ENCODE assay signal across 8 cellular contexts in genomic region chr18:11148655-11149440, GRCh38. TPM values are rescaled to one million over a fixed set of nuclear protein-coding genes. Genes with fewer than 3 reads are reported as not detected.
DNase-seq lines count a peak whose midpoint lies in the region; ATAC-seq and TF ChIP-seq lines count a peak whose summit lies in the region.
"Had no signal": no experiment of that assay in that cellular context is flagged by ENCODE, and none has a peak within 500 bp of the region (broad histone marks: within the 10 kb centered on the region; RNA-seq: fewer than 3 reads in every experiment).

No MANE protein-coding gene starts in this region.

- ATAC-seq in GM21360 (IDR thresholded peaks at IDR 0.05; ENCODE audit: unreplicated experiment) (peak; percentile 3), HG03457 (IDR thresholded peaks at IDR 0.05; ENCODE audit: unreplicated experiment) (no peak), left colon (no peak), HG03175 (IDR thresholded peaks at IDR 0.05; ENCODE audit: unreplicated experiment) (no peak)

- H3K27me3 ChIP-seq in liver (ENCODE audit: control insufficient read depth in 4 of 4, insufficient read depth in 4 of 4, low read length in 3 of 4), result no peaks in the 10 kb centered on the region
- peaks cover 0 to 36% of the 10 kb centered on the region in 2 donors for H3K27me3 ChIP-seq in tibial artery

- H3K9me3 ChIP-seq in liver (ENCODE audit: control insufficient read depth in 4 of 4, low read length in 3 of 4) (no peaks in the 10 kb centered on the region), tibial artery (no peaks in the 10 kb centered on the region)

- intact Hi-C loops in tibial artery (cut with DNase I; ENCODE audit: low total_unique reads) (loop anchor here (10.0 kb wide), 2 partner anchors 66 to 294 kb away; no protein-coding TSS in a partner anchor), left colon (cut with DNase I, micrococcal nuclease) (no loop called here)

- H3K4me3 ChIP-seq in liver (ENCODE audit: low read depth in 1 of 3, low read length in 3 of 3) (peak overlapping the region; percentile 34 to 79 (median 72)), tibial artery (peak overlapping the region; percentile 50 to 60)

- H3K9ac ChIP-seq in liver (ENCODE audit: low read depth in 1 of 2, low read length in 2 of 2), result peak overlapping the region in 1 of 2 donors; percentile 27

- TF ChIP-seq RAD21 in liver (IDR thresholded peaks at IDR 0.05), result no peak

- DNase-seq in amniotic epithelial cell (ENCODE audit: low read depth) (peak; percentile 14), tibial artery (no peak), left colon (no peak)
- DNase-seq: NCI-H1436 treated with DMSO at 0.1 percent for 48 hours had no signal

- H3K36me3 ChIP-seq in liver (ENCODE audit: control insufficient read depth in 4 of 4, insufficient read depth in 3 of 4, low read depth in 1 of 4, low read length in 3 of 4) (no peaks in the 10 kb centered on the region), tibial artery (no peaks in the 10 kb centered on the region)

- H3K4me1 ChIP-seq in liver (ENCODE audit: control insufficient read depth in 4 of 4, insufficient read depth in 4 of 4, low read length in 3 of 4) (peaks cover 9 to 55% (median 38%) of the 10 kb centered on the region in 4 donors), tibial artery (peaks cover 0 to 21% (median 20%) of the 10 kb centered on the region in 4 donors)

- WGBS in liver, result 5% methylated on average over 87 of the region's 87 CpGs

- H3K27ac ChIP-seq in liver (ENCODE audit: low read depth in 1 of 2, low read length in 2 of 2), result peak overlapping the region in 1 of 2 donors; percentile 39
- H3K27ac ChIP-seq in tibial artery, result no peak overlapping the region

- TF ChIP-seq CTCF in liver (IDR thresholded peaks at IDR 0.05; ENCODE audit: low read depth, low read length, missing input control) (no peak), tibial artery (IDR thresholded peaks at IDR 0.05) (no peak)

TF ChIP-seq in liver, 16 proteins besides CTCF, POLR2A, EP300 and RAD21:
- TF ChIP-seq HNF4G (IDR thresholded peaks at IDR 0.05), result no peak
- no peak for TF ChIP-seq MAX (IDR thresholded peaks at IDR 0.05)
- no peak for TF ChIP-seq FOXA1 (IDR thresholded peaks at IDR 0.05)
- no peak for TF ChIP-seq RXRA (IDR thresholded peaks at IDR 0.05)
- no peak for TF ChIP-seq YY1 (IDR thresholded peaks at IDR 0.05)
- TF ChIP-seq TAF1 (conservative IDR thresholded peaks at IDR 0.05), result no peak
- TF ChIP-seq ZBTB33 (IDR thresholded peaks at IDR 0.05), result no peak
- no peak for TF ChIP-seq FOXA2 (IDR thresholded peaks at IDR 0.05)
- TF ChIP-seq SP1 (IDR thresholded peaks at IDR 0.05), result no peak
- no peak for TF ChIP-seq JUND (IDR thresholded peaks at IDR 0.05)
TF ChIP-seq in liver: peak in this region for 0.

RNA-seq across cellular contexts. Expression of gene PIEZO2, which starts 0.5 kb away (rescaled TPM):
- 10 to 100 TPM in 1 of 2 donors, 1 to 10 TPM in 1; 7.2 to 12.3 TPM for total RNA-seq in liver
- polyA plus RNA-seq in liver, result 1 to 10 TPM; 1.1 to 2.5 TPM
- 1 to 10 TPM; 1.3 to 1.4 TPM for total RNA-seq in left colon
